ENCODE assay signal across 14 cellular contexts in genomic region chr1:25020851-25021585, GRCh38.
DNase-seq lines count a peak whose midpoint lies in the region; ATAC-seq and TF ChIP-seq lines count a peak whose summit lies in the region.
"Had no signal": no experiment of that assay in that cellular context is flagged by ENCODE, and none has a peak within 500 bp of the region (broad histone marks: within the 10 kb centered on the region; RNA-seq: fewer than 3 reads in every experiment).

No MANE protein-coding gene starts in this region.

- H3K9ac ChIP-seq in Loucy (ENCODE audit: low read depth, low read length, poor library complexity, severe bottlenecking), result peak overlapping the region; percentile 77

- H3K9me3 ChIP-seq in Loucy (ENCODE audit: insufficient read depth, low read depth, low read length) (no peaks in the 10 kb centered on the region), spleen (no peaks in the 10 kb centered on the region), tibial nerve (no peaks in the 10 kb centered on the region)
- H3K9me3 ChIP-seq: SJSA1, tibial artery had no signal

- no peak overlapping the region for H3K4me3 Mint-ChIP-seq in activated T-cell treated with anti-CD3 and anti-CD28 coated beads, Interleukin-2, amount 50 U/mL, for 24 hours
- H3K4me3 Mint-ChIP-seq in activated naive CD8-positive, alpha-beta T cell treated with anti-CD3 and anti-CD28 coated beads for 36 hours, result no peak overlapping the region
- H3K4me3 Mint-ChIP-seq: brain had no signal

- H3K27ac ChIP-seq in spleen (peak overlapping the region in 7 of 8 donors; percentile 87 to 94 (median 91)), substantia nigra (ENCODE audit: low read depth, low read length, poor library complexity, severe bottlenecking) (no peak overlapping the region), tibial nerve (peak overlapping the region in 1 of 4 donors; percentile 8)
- H3K27ac ChIP-seq: tibial artery had no signal

- TF ChIP-seq CTCF in Loucy (conservative IDR thresholded peaks at IDR 0.05; ENCODE audit: low read length), result no peak
- no peak for TF ChIP-seq CTCF in spleen (IDR thresholded peaks at IDR 0.05 in 8 of 11, conservative IDR thresholded peaks at IDR 0.05 in 3 of 11)
- TF ChIP-seq CTCF in tibial nerve (IDR thresholded peaks at IDR 0.05), result no peak

- intact Hi-C loops in spleen (cut with DNase I; ENCODE audit: low total_unique reads), result no loop called here

- H3K36me3 ChIP-seq in Loucy (ENCODE audit: insufficient read depth, low read length) (no peaks in the 10 kb centered on the region), spleen (no peaks in the 10 kb centered on the region), tibial nerve (no peaks in the 10 kb centered on the region)
- H3K36me3 ChIP-seq: SJSA1, tibial artery had no signal

- no peak for ATAC-seq in GM21786 (IDR thresholded peaks at IDR 0.05; ENCODE audit: unreplicated experiment)

- no peaks in the 10 kb centered on the region for H3K9me3 Mint-ChIP-seq in activated T-cell treated with anti-CD3 and anti-CD28 coated beads, Interleukin-2, amount 50 U/mL, for 24 hours
- H3K9me3 Mint-ChIP-seq in activated naive CD8-positive, alpha-beta T cell treated with anti-CD3 and anti-CD28 coated beads for 36 hours, result peaks cover 6% of the 10 kb centered on the region

- 72 to 87% (median 81%) methylated on average over 13 to 22 of the region's 22 CpGs for WGBS in spleen, 5 donors
- 81 to 86% methylated on average over 16 to 22 of the region's 22 CpGs for WGBS in tibial nerve, 2 donors

- peaks cover 89% of the 10 kb centered on the region for H3K4me1 Mint-ChIP-seq in activated T-cell treated with anti-CD3 and anti-CD28 coated beads, Interleukin-2, amount 50 U/mL, for 24 hours (ENCODE audit: low read depth)
- peaks cover 78% of the 10 kb centered on the region for H3K4me1 Mint-ChIP-seq in activated naive CD8-positive, alpha-beta T cell treated with anti-CD3 and anti-CD28 coated beads for 36 hours

- H3F3A ChIP-seq in Loucy (ENCODE audit: low read depth), result peaks cover 17% of the 10 kb centered on the region; the same call in 1 of the 2 replicates

- H3K4me3 ChIP-seq in Loucy (ENCODE audit: low read length, poor library complexity, severe bottlenecking) (no peak overlapping the region), spleen (no peak overlapping the region), tibial nerve (no peak overlapping the region)
- H3K4me3 ChIP-seq: SJSA1, tibial artery had no signal

- no peaks in the 10 kb centered on the region for H3K9me2 ChIP-seq in Loucy (replicated peaks; ENCODE audit: low read depth, low read length)

- H3K4me1 ChIP-seq in Loucy (ENCODE audit: insufficient read depth, low read length, poor library complexity, severe bottlenecking) (peaks cover 81% of the 10 kb centered on the region), spleen (peaks cover 28 to 83% (median 57%) of the 10 kb centered on the region in 6 donors), tibial nerve (peaks cover 0 to 16% (median 6%) of the 10 kb centered on the region in 4 donors)

- H3K27me3 Mint-ChIP-seq in activated T-cell treated with anti-CD3 and anti-CD28 coated beads, Interleukin-2, amount 50 U/mL, for 24 hours, result no peaks in the 10 kb centered on the region
- H3K27me3 Mint-ChIP-seq in activated naive CD8-positive, alpha-beta T cell treated with anti-CD3 and anti-CD28 coated beads for 36 hours, result no peaks in the 10 kb centered on the region

- peak overlapping the region; percentile 93 for H3K27ac Mint-ChIP-seq in activated T-cell treated with anti-CD3 and anti-CD28 coated beads, Interleukin-2, amount 50 U/mL, for 24 hours
- peak overlapping the region; percentile 90 for H3K27ac Mint-ChIP-seq in activated naive CD8-positive, alpha-beta T cell treated with anti-CD3 and anti-CD28 coated beads for 36 hours

- H2AFZ ChIP-seq in Loucy (ENCODE audit: low read length), result no peak overlapping the region

- H3K36me3 Mint-ChIP-seq in activated T-cell treated with anti-CD3 and anti-CD28 coated beads, Interleukin-2, amount 50 U/mL, for 24 hours (ENCODE audit: low read depth), result no peaks in the 10 kb centered on the region
- H3K36me3 Mint-ChIP-seq in activated naive CD8-positive, alpha-beta T cell treated with anti-CD3 and anti-CD28 coated beads for 36 hours, result peaks cover 4% of the 10 kb centered on the region
- H3K36me3 Mint-ChIP-seq: brain had no signal

- TF ChIP-seq POLR2A in spleen (IDR thresholded peaks at IDR 0.05) (no peak), tibial nerve (IDR thresholded peaks at IDR 0.05) (no peak)

- peak overlapping the region; percentile 95 for H3K4me2 ChIP-seq in Loucy (ENCODE audit: low read depth, low read length, poor library complexity, severe bottlenecking)

- H3K27me3 ChIP-seq in Loucy (ENCODE audit: insufficient read depth, low read length, poor library complexity, severe bottlenecking), result no peaks in the 10 kb centered on the region
- peaks cover 0 to 7% (median 0%) of the 10 kb centered on the region in 7 donors for H3K27me3 ChIP-seq in spleen (replicated peaks in 1 of 7)
- no peaks in the 10 kb centered on the region for H3K27me3 ChIP-seq in tibial nerve
- H3K27me3 ChIP-seq: SJSA1 had no signal

- H3K79me2 ChIP-seq in Loucy (ENCODE audit: insufficient read depth, low read length), result no peaks in the 10 kb centered on the region; the same call in 1 of the 2 replicates

- TF ChIP-seq EP300 in tibial nerve (IDR thresholded peaks at IDR 0.05), result no peak

- no peaks in the 10 kb centered on the region for H4K20me1 ChIP-seq in Loucy (ENCODE audit: insufficient read depth, low read length, poor library complexity, severe bottlenecking)

- no peak for DNase-seq in activated T-cell treated with anti-CD3 and anti-CD28 coated beads, Interleukin-2, amount 50 U/mL, for 24 hours
- DNase-seq in activated T-cell treated with anti-CD3 and anti-CD28 coated beads for 4 hours (no peak), spleen (no peak), substantia nigra (lab: John Stamatoyannopoulos, UW) (no peak), tibial nerve (ENCODE audit: low spot score in 2 of 2) (no peak)
- DNase-seq in activated naive CD8-positive, alpha-beta T cell treated with anti-CD3 and anti-CD28 coated beads for 36 hours, result no peak
- DNase-seq: hypothalamus, NCI-H1092, NCI-H526 treated with DMSO at 0.1 percent for 48 hours, tibial artery had no signal
